ENCODE assay signal across 11 cellular contexts in the genomic region with DNA sequence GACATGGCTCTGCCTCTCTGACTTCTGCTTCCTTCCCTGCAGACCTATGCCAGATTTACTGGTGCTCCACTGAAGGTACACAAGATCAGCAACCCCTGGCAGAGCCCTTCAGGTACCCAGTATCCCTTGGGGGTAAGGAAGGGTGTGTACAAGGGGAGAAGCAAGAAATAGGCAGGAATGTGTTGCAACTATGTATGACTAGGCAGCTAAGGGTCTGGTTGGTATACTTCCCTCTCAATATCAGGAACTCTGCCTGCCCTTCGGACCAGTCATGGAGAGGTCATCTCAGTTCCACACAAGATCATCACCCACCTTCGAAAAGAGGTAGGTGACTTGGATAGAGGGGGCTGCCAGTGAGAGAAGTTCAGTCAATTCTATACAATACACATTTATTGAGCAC. TPM values are rescaled to one million over a fixed set of nuclear protein-coding genes. Genes with fewer than 3 reads are reported as not detected.
DNase-seq lines count a peak whose midpoint lies in the region; ATAC-seq and TF ChIP-seq lines count a peak whose summit lies in the region.
"Had no signal": no experiment of that assay in that cellular context is flagged by ENCODE, and none has a peak within 500 bp of the region (broad histone marks: within the 10 kb centered on the region; RNA-seq: fewer than 3 reads in every experiment).

No MANE protein-coding gene starts in this region.

- H3K9me3 ChIP-seq in CD8-positive, alpha-beta memory T cell (ENCODE audit: low read length) = no peaks in the 10 kb centered on the region
- H3K9me3 ChIP-seq in RWPE2 (ENCODE audit: severe bottlenecking) (no peaks in the 10 kb centered on the region), esophagus squamous epithelium (no peaks in the 10 kb centered on the region)

- no peak for DNase-seq in CD8-positive, alpha-beta memory T cell
- DNase-seq in RWPE2 (ENCODE audit: low spot score) = no peak
- DNase-seq in esophagus squamous epithelium (lab: John Stamatoyannopoulos, UW) = no peak
- DNase-seq in central memory CD4-positive, alpha-beta T cell = no peak
- DNase-seq in NCI-H146 treated with DMSO at 0.1 percent for 48 hours (lab: John Stamatoyannopoulos, UW; ENCODE audit: unreplicated experiment) = no peak
- no peak for DNase-seq in stimulated activated CD4-positive, alpha-beta T cell treated with anti-CD3 and anti-CD28 coated beads, Interleukin-12 subunit alpha, Interleukin-12 subunit beta, amount 100 ng/mL, for 4 hours
- DNase-seq in HT-29 (ENCODE audit: low spot score) = no peak
- DNase-seq: DMS79, NCI-H1105 treated with DMSO at 0.1 percent for 48 hours had no signal

- H3K27ac Mint-ChIP-seq in CD8-positive, alpha-beta memory T cell = peak overlapping the region in 4 of 8 donors; percentile 30 to 92 (median 64)

- no peak overlapping the region for H3K4me3 ChIP-seq in CD8-positive, alpha-beta memory T cell (ENCODE audit: low read length)
- H3K4me3 ChIP-seq in RWPE2 (ENCODE audit: severe bottlenecking) (no peak overlapping the region), esophagus squamous epithelium (no peak overlapping the region)

- no peaks in the 10 kb centered on the region for H3K36me3 ChIP-seq in CD8-positive, alpha-beta memory T cell (ENCODE audit: insufficient read depth, low read length)
- H3K36me3 ChIP-seq in RWPE2 (ENCODE audit: low read depth) (peaks cover 8% of the 10 kb centered on the region; the same call in 1 of the 2 replicates), esophagus squamous epithelium (peaks cover 0 to 31% (median 0%) of the 10 kb centered on the region in 3 donors)
- H3K36me3 ChIP-seq: cardiac muscle cell had no signal

- H3K27me3 ChIP-seq in CD8-positive, alpha-beta memory T cell (ENCODE audit: insufficient read depth, low read length, poor library complexity, severe bottlenecking) = no peaks in the 10 kb centered on the region
- no peaks in the 10 kb centered on the region for H3K27me3 ChIP-seq in RWPE2 (ENCODE audit: insufficient read depth, poor library complexity, severe bottlenecking)
- no peaks in the 10 kb centered on the region for H3K27me3 ChIP-seq in esophagus squamous epithelium
- H3K27me3 ChIP-seq: cardiac muscle cell had no signal

- peaks cover 2 to 24% (median 4%) of the 10 kb centered on the region in 3 donors for H3K36me3 Mint-ChIP-seq in CD8-positive, alpha-beta memory T cell

- CTCF ChIA-PET in CD8-positive, alpha-beta memory T cell (lab: Charles Lee) = interaction anchor here (1.7 kb wide), 1 partner anchor 114 kb away, joined by 4 read pairs; no protein-coding TSS in a partner anchor

- no peak for ATAC-seq in RWPE2 (ENCODE audit: low read depth)

- no peaks in the 10 kb centered on the region for H3K9me3 Mint-ChIP-seq in CD8-positive, alpha-beta memory T cell

- peaks cover 0 to 3% of the 10 kb centered on the region in 2 donors for H3K27me3 Mint-ChIP-seq in CD8-positive, alpha-beta memory T cell

- H3K4me3 Mint-ChIP-seq in CD8-positive, alpha-beta memory T cell = peak overlapping the region; percentile 20 to 92 (median 69)

- intact Hi-C loops in esophagus squamous epithelium (cut with DNase I) = no loop called here

- WGBS in esophagus squamous epithelium, 2 donors = 59 to 85% methylated on average over 2 of the region's 2 CpGs

- TF ChIP-seq CTCF in 22Rv1 (IDR thresholded peaks at IDR 0.05) = no peak
- no peak for TF ChIP-seq CTCF in RWPE2 (IDR thresholded peaks at IDR 0.05; ENCODE audit: poor library complexity, severe bottlenecking)
- TF ChIP-seq CTCF in esophagus squamous epithelium (IDR thresholded peaks at IDR 0.05) = no peak

- POLR2A ChIA-PET in CD8-positive, alpha-beta memory T cell (lab: Charles Lee) = no interaction called here

- H3K4me1 ChIP-seq in CD8-positive, alpha-beta memory T cell (ENCODE audit: insufficient read depth, low read length) = peaks cover 23% of the 10 kb centered on the region
- H3K4me1 ChIP-seq in RWPE2 (ENCODE audit: insufficient read depth, poor library complexity, severe bottlenecking) (peaks cover 3% of the 10 kb centered on the region), esophagus squamous epithelium (peaks cover 21 to 47% (median 26%) of the 10 kb centered on the region in 3 donors)

- peak overlapping the region; percentile 91 for H3K27ac ChIP-seq in 22Rv1
- no peak overlapping the region for H3K27ac ChIP-seq in CD8-positive, alpha-beta memory T cell (ENCODE audit: low read depth, low read length)
- peak overlapping the region; percentile 73 for H3K27ac ChIP-seq in RWPE2 (ENCODE audit: poor library complexity, severe bottlenecking)
- peak overlapping the region in 3 of 4 donors; percentile 97 to 99 (median 98) for H3K27ac ChIP-seq in esophagus squamous epithelium

- H3K4me1 Mint-ChIP-seq in CD8-positive, alpha-beta memory T cell = peaks cover 24 to 33% (median 32%) of the 10 kb centered on the region in 3 donors

- no peak for TF ChIP-seq POLR2A in esophagus squamous epithelium (IDR thresholded peaks at IDR 0.05)

RNA-seq across cellular contexts. Expression of gene MTX1, which starts 1.8 kb away (rescaled TPM):
- total RNA-seq in CD8-positive, alpha-beta memory T cell = 10 to 100 TPM; 67.6 to 73.2 TPM
- 43.7 TPM for polyA plus RNA-seq in CD8-positive, alpha-beta memory T cell
- total RNA-seq in esophagus squamous epithelium = 10 to 100 TPM; 34.0 to 59.1 (median 42.9) TPM
- total RNA-seq in HT-29 (2014; rRNA removed; shearing (Covaris generic)) = 72.2 and 86.8 TPM in 2 replicates

RNA-seq across cellular contexts. Expression of gene THBS3, which starts 2.6 kb away (rescaled TPM):
- 1 to 10 TPM; 7.8 to 7.9 TPM for total RNA-seq in CD8-positive, alpha-beta memory T cell
- 2.9 TPM for polyA plus RNA-seq in CD8-positive, alpha-beta memory T cell
- total RNA-seq in esophagus squamous epithelium = 10 to 100 TPM in 3 of 4 donors, 1 to 10 TPM in 1; 8.7 to 18.5 (median 11.1) TPM
- 4.2 and 7.6 TPM in 2 replicates for total RNA-seq in HT-29 (2014; rRNA removed; shearing (Covaris generic))

RNA-seq across cellular contexts. Expression of gene TRIM46, which starts 36.7 kb away (rescaled TPM):
- 1 to 10 TPM; 6.4 to 7.3 TPM for total RNA-seq in CD8-positive, alpha-beta memory T cell
- polyA plus RNA-seq in CD8-positive, alpha-beta memory T cell = 0.99 TPM
- under 1 TPM in 3 of 4 donors, not detected in 1; 0.30 to 0.53 (median 0.38) TPM for total RNA-seq in esophagus squamous epithelium
- total RNA-seq in HT-29 (2014; rRNA removed; shearing (Covaris generic)) = not detected in 2 replicates

RNA-seq across cellular contexts. Expression of gene KRTCAP2, which starts 37.2 kb away (rescaled TPM):
- total RNA-seq in CD8-positive, alpha-beta memory T cell = 100 to 1,000 TPM; 181 to 207 TPM
- 576 TPM for polyA plus RNA-seq in CD8-positive, alpha-beta memory T cell
- 100 to 1,000 TPM in 1 of 4 donors, 10 to 100 TPM in 3; 70.8 to 122 (median 73.8) TPM for total RNA-seq in esophagus squamous epithelium
- 107 and 128 TPM in 2 replicates for total RNA-seq in HT-29 (2014; rRNA removed; shearing (Covaris generic))

RNA-seq across cellular contexts. Expression of gene ENTREP3, which starts 45.0 kb away (rescaled TPM):
- total RNA-seq in CD8-positive, alpha-beta memory T cell = 10 to 100 TPM; 39.1 to 41.5 TPM
- polyA plus RNA-seq in CD8-positive, alpha-beta memory T cell = 1.7 TPM
- total RNA-seq in esophagus squamous epithelium = 10 to 100 TPM; 10.5 to 27.9 (median 16.1) TPM
- 8.6 and 12.6 TPM in 2 replicates for total RNA-seq in HT-29 (2014; rRNA removed; shearing (Covaris generic))
